9 cellular contexts compared by ENCODE assay signal in the genomic region with DNA sequence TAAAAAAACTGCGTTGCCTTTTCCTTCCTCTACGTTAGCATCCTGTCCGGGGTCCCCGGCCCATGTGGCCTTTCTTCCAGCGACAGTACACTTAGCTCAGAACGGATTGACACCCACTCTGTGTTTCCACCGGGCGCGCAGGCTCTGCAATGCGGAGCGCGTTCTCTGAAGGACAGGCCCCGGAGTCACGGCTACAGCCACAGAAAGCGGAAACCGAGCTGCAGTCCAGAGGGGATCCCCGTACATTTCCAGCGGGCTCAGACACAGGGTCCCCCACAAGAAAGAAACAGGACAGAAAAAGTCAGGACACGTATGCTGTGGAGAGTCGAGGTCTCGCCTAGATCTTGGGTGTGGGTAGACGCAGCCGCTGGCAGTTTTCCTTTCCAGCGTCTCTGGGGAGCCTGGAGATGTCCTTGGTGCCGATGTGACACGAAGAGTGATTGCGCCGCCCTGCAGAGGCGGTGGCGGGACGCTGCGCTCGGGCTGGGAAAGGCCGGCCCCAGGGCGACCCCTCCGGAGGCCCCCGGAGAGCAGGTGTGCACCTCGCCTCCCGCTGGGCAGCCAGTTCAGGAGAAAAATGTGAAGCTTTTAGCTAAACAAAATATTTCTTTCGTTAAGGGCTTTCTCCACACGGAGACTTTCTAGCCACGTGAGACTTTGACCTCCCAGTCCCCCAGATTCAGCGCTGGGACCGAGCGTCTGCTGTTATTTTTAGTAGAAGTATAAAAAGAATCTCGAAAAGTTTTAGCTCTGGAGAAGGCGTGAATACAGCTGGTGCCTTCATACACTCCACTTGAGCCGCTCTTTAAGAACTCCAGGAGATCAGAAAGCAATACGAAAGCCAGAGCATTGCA. TPM values are rescaled to one million over a fixed set of nuclear protein-coding genes. Genes with fewer than 3 reads are reported as not detected.
DNase-seq lines count a peak whose midpoint lies in the region; ATAC-seq and TF ChIP-seq lines count a peak whose summit lies in the region.
"Had no signal": no experiment of that assay in that cellular context is flagged by ENCODE, and none has a peak within 500 bp of the region (broad histone marks: within the 10 kb centered on the region; RNA-seq: fewer than 3 reads in every experiment).

No MANE protein-coding gene starts in this region.

- H3K4me2 ChIP-seq in Karpas-422 (ENCODE audit: low read depth, low read length, poor library complexity, severe bottlenecking): no peak overlapping the region

- peak; percentile 81 for DNase-seq in activated CD8-positive, alpha-beta memory T cell treated with anti-CD3 and anti-CD28 coated beads for 24 hours
- no peak for DNase-seq in Karpas-422

- peak overlapping the region; percentile 38 to 63 for H3K4me3 ChIP-seq in esophagus (ENCODE audit: low read depth in 1 of 2, low read length in 2 of 2)
- no peak overlapping the region for H3K4me3 ChIP-seq in Karpas-422 (ENCODE audit: low read length)

- no peaks in the 10 kb centered on the region for H3K27me3 ChIP-seq in esophagus (ENCODE audit: control insufficient read depth in 1 of 2, insufficient read depth in 2 of 2, low read length in 2 of 2)
- 0 out of 2 replicates have a peak, but pooled peaks cover 3% of the 10 kb centered on the region for H3K27me3 ChIP-seq in Karpas-422 (ENCODE audit: low read length)

- peak overlapping the region; percentile 81 to 87 for H3K27ac ChIP-seq in esophagus (ENCODE audit: low read depth in 2 of 2, low read length in 1 of 2)
- H3K27ac ChIP-seq in Karpas-422 (ENCODE audit: low read length): no peak overlapping the region
- H3K27ac ChIP-seq: SK-N-MC had no signal

- peaks cover 0 to 2% of the 10 kb centered on the region in 2 donors for H3K4me1 ChIP-seq in esophagus (ENCODE audit: control insufficient read depth in 2 of 2, insufficient read depth in 2 of 2, low read length in 1 of 2)
- peaks cover 26% of the 10 kb centered on the region for H3K4me1 ChIP-seq in Karpas-422 (ENCODE audit: low read length)

- TF ChIP-seq CTCF in GM12873 (IDR thresholded peaks at IDR 0.05; ENCODE audit: insufficient read depth, low read depth, low read length, missing control alignments): peak; percentile 28
- TF ChIP-seq CTCF in nephron (IDR thresholded peaks at IDR 0.05; ENCODE audit: unreplicated experiment in 3 of 3): no peak

- H3K9me3 ChIP-seq in esophagus (ENCODE audit: control insufficient read depth in 2 of 2, insufficient read depth in 1 of 2, low read depth in 1 of 2, low read length in 1 of 2) (peaks cover 0 to 2% of the 10 kb centered on the region in 2 donors), Karpas-422 (ENCODE audit: low read length) (no peaks in the 10 kb centered on the region)

- ATAC-seq in HG02938 (IDR thresholded peaks at IDR 0.05; ENCODE audit: unreplicated experiment) (peak; percentile 39), HG02973 (IDR thresholded peaks at IDR 0.05; ENCODE audit: unreplicated experiment) (no peak), HG02763 (IDR thresholded peaks at IDR 0.05; ENCODE audit: unreplicated experiment) (no peak)

- H3K9ac ChIP-seq in Karpas-422 (ENCODE audit: low read length): no peak overlapping the region

- 4 to 8% methylated on average over 49 of the region's 49 CpGs for WGBS in esophagus, 2 donors

- H3K27ac Mint-ChIP-seq in nephron: peak overlapping the region; percentile 81 to 97 (median 92)

- no peak overlapping the region for H2AFZ ChIP-seq in Karpas-422 (ENCODE audit: low read length)

- H3K4me1 Mint-ChIP-seq in nephron: peaks cover 76% of the 10 kb centered on the region

- no peaks in the 10 kb centered on the region for H3K9me2 ChIP-seq in Karpas-422 (replicated peaks; ENCODE audit: insufficient read depth, low read length)

- H3K36me3 ChIP-seq in esophagus (ENCODE audit: control insufficient read depth in 2 of 2, insufficient read depth in 2 of 2, low read length in 1 of 2): no peaks in the 10 kb centered on the region
- no peaks in the 10 kb centered on the region for H3K36me3 ChIP-seq in Karpas-422 (ENCODE audit: insufficient read depth, low read length)

- peaks cover 55% of the 10 kb centered on the region for H3K27me3 Mint-ChIP-seq in nephron (ENCODE audit: low read depth)

- peak overlapping the region; percentile 80 to 84 (median 83) for H3K4me3 Mint-ChIP-seq in nephron

- H3K79me2 ChIP-seq in Karpas-422 (ENCODE audit: low read length): no peaks in the 10 kb centered on the region

- H3K36me3 Mint-ChIP-seq in nephron (ENCODE audit: low read depth): peaks cover 3% of the 10 kb centered on the region

- no peaks in the 10 kb centered on the region for H3K9me3 Mint-ChIP-seq in nephron

- H4K20me1 ChIP-seq in Karpas-422 (ENCODE audit: insufficient read depth, low read depth, low read length): peaks cover 3% of the 10 kb centered on the region; the same call in 1 of the 2 replicates

RNA-seq across cellular contexts. Expression of gene ACKR3, which starts 1.3 kb away (rescaled TPM):
- polyA plus RNA-seq in esophagus: 10 to 100 TPM in 1 of 2 donors, 1 to 10 TPM in 1; 7.3 to 20.6 TPM
- 0.40 TPM in 1 of 2 replicates, not detected in the other for total RNA-seq in Karpas-422 (2014; rRNA removed; shearing (Covaris generic); ENCODE audit: low replicate concordance)
